In genomic region chr7:100965723-100966541, GRCh38 we compare ENCODE assay signal across 8 cellular contexts. TPM values are rescaled to one million over a fixed set of nuclear protein-coding genes. Genes with fewer than 3 reads are reported as not detected.
DNase-seq lines count a peak whose midpoint lies in the region; ATAC-seq and TF ChIP-seq lines count a peak whose summit lies in the region.

No MANE protein-coding gene starts in this region.

- H3K27me3 ChIP-seq in CD8-positive, alpha-beta memory T cell (ENCODE audit: insufficient read depth, low read length, poor library complexity, severe bottlenecking): peaks cover 44% of the 10 kb centered on the region
- peaks cover 19 to 85% (median 63%) of the 10 kb centered on the region in 45 donors for H3K27me3 ChIP-seq in dorsolateral prefrontal cortex

- intact Hi-C loops in dorsolateral prefrontal cortex (cut with DNase I): no loop called here

- peaks cover 0 to 2% (median 0%) of the 10 kb centered on the region in 5 donors for H3K9me3 Mint-ChIP-seq in CD8-positive, alpha-beta memory T cell

- peaks cover 55 to 64% of the 10 kb centered on the region in 2 donors for H3K27me3 Mint-ChIP-seq in CD8-positive, alpha-beta memory T cell

- H3K36me3 Mint-ChIP-seq in CD8-positive, alpha-beta memory T cell: no peaks in the 10 kb centered on the region

- ATAC-seq in HG03066 (IDR thresholded peaks at IDR 0.05; ENCODE audit: low read depth, unreplicated experiment): peak; percentile 58
- ATAC-seq in activated CD4-positive, CD25-positive, alpha-beta regulatory T cell treated with anti-CD3 and anti-CD28 coated beads, Interleukin-2, amount 50 U/mL, for 24 hours: peak; percentile 70 to 72

- no peaks in the 10 kb centered on the region for H3K36me3 ChIP-seq in CD8-positive, alpha-beta memory T cell (ENCODE audit: insufficient read depth, low read length)

- H3K4me1 ChIP-seq in CD8-positive, alpha-beta memory T cell (ENCODE audit: insufficient read depth, low read length): peaks cover 19% of the 10 kb centered on the region

- peak overlapping the region; percentile 29 to 89 (median 83) for H3K4me3 Mint-ChIP-seq in CD8-positive, alpha-beta memory T cell

- peak overlapping the region; percentile 55 for H3K4me3 ChIP-seq in CD8-positive, alpha-beta memory T cell (ENCODE audit: low read length)
- peak overlapping the region in 41 of 59 donors; percentile 0 to 57 (median 28) for H3K4me3 ChIP-seq in dorsolateral prefrontal cortex

- H3K4me1 Mint-ChIP-seq in CD8-positive, alpha-beta memory T cell: peaks cover 18 to 27% (median 22%) of the 10 kb centered on the region in 3 donors

- CTCF ChIA-PET in CD8-positive, alpha-beta memory T cell (lab: Charles Lee): interaction anchor here (0.7 to 1.0 kb wide), 2 partner anchors 8 to 76 kb away, joined by 3 read pairs; partner anchors contain the start of gene UFSP1

- H3K27ac ChIP-seq in CD8-positive, alpha-beta memory T cell (ENCODE audit: low read depth, low read length): no peak overlapping the region
- H3K27ac ChIP-seq in dorsolateral prefrontal cortex: no peak overlapping the region

- H3K27ac Mint-ChIP-seq in CD8-positive, alpha-beta memory T cell: peak overlapping the region in 2 of 8 donors; percentile 15 to 49

- H3K9me3 ChIP-seq in CD8-positive, alpha-beta memory T cell (ENCODE audit: low read length): no peaks in the 10 kb centered on the region

- peak in 51 of 56 donors; percentile 13 to 72 (median 47) for TF ChIP-seq CTCF in dorsolateral prefrontal cortex (IDR thresholded peaks at IDR 0.05 in 54 of 56, conservative IDR thresholded peaks at IDR 0.05 in 2 of 56; ENCODE audit: low read depth in 1 of 56, partially characterized antibody in 56 of 56)

- POLR2A ChIA-PET in CD8-positive, alpha-beta memory T cell (lab: Charles Lee): no interaction called here

- peak; percentile 52 to 74 (median 59) for DNase-seq in CD8-positive, alpha-beta memory T cell
- DNase-seq in dorsolateral prefrontal cortex (peak in 7 of 10 donors; percentile 17 to 72 (median 43)), mesenteric fat pad (ENCODE audit: low spot score) (peak; percentile 95), NCI-H2081 treated with DMSO at 0.1 percent for 48 hours (lab: John Stamatoyannopoulos, UW) (no peak), NCI-H1048 (lab: John Stamatoyannopoulos, UW) (no peak)
- DNase-seq in stimulated activated CD8-positive, alpha-beta memory T cell treated with anti-CD3 and anti-CD28 coated beads, Interleukin-4, amount 100 ng/mL, for 1 hour (ENCODE audit: low read depth in 2 of 2, low spot score in 1 of 2): peak; percentile 35 to 45

RNA-seq across cellular contexts. Expression of gene MUC12, which starts 3.4 kb away (rescaled TPM):
- total RNA-seq in CD8-positive, alpha-beta memory T cell: under 1 TPM in 1 of 2 experiments, not detected in 1; 0.35 TPM
- polyA plus RNA-seq in CD8-positive, alpha-beta memory T cell: 0.54 TPM
- total RNA-seq in dorsolateral prefrontal cortex (1 to 10 TPM in 117 of 120 experiments, under 1 TPM in 2, not detected in 1; 0.81 to 9.8 (median 4.2) TPM), mesenteric fat pad (0.32 TPM)

RNA-seq across cellular contexts. Expression of gene MUC3A, which starts 16.6 kb away (rescaled TPM):
- total RNA-seq in CD8-positive, alpha-beta memory T cell: not detected
- not detected for polyA plus RNA-seq in CD8-positive, alpha-beta memory T cell
- total RNA-seq in dorsolateral prefrontal cortex (1 to 10 TPM in 1 of 120 experiments, under 1 TPM in 15, not detected in 104; 0.04 to 1.4 (median 0.19) TPM), mesenteric fat pad (1.3 TPM)

RNA-seq across cellular contexts. Expression of gene MUC17, which starts 53.9 kb away (rescaled TPM):
- not detected for total RNA-seq in CD8-positive, alpha-beta memory T cell
- not detected for polyA plus RNA-seq in CD8-positive, alpha-beta memory T cell
- total RNA-seq in dorsolateral prefrontal cortex (under 1 TPM in 2 of 120 experiments, not detected in 118; 0.04 to 0.08 TPM), mesenteric fat pad (0.35 TPM)

Comparison
In these comparisons a context has a peak if more than half of its experiments do, and no peak if none do; other contexts are left out.
1. DNase-seq: peak in CD8-positive, alpha-beta memory T cell (5 of 5), dorsolateral prefrontal cortex (7 of 10), mesenteric fat pad (single experiment) and stimulated activated CD8-positive, alpha-beta memory T cell treated with anti-CD3 and anti-CD28 coated beads, Interleukin-4, amount 100 ng/mL, for 1 hour (2 of 2); none in NCI-H2081 treated with DMSO at 0.1 percent for 48 hours (single experiment) and NCI-H1048 (single experiment).